Comparison of ENCODE assay signal across 16 cellular contexts in the genomic region with DNA sequence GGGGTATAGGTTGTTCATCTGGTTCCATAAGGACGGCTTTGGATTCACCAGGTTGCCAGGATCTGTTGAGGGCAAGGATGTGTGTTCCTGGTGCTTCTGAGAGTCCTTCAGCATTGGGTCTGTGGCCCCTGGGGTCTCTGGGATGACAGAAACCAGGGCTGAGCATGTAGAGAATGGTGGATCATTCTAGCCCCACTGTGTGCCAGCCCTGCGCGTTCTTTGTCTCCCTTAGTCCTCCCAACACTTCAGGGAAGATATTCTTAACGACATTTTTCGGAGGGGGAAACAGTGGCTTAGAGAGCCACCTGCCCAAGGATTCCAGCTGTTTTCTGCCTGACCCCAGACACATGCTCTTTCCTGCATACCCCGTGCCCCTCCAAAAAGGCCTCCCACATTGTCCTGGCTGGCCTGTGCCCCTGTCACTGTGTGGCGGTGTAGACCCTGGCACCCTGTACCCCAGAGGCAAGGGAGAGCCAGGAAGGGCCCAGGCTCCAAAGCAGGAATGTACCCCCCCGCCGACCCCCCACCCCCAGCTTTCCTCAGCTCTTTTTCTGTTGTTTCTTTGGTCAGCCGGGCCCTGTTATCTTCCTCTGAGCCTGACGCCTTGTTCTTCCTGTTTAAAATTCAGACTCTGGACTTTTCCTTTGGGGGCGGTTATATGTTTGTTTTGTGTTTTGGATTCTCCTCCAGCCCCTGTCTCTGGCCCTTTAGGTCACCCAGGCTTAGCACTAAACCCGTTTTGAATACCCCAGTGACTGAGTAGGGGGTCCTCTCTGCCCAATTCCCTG. TPM values are rescaled to one million over a fixed set of nuclear protein-coding genes. Genes with fewer than 3 reads are reported as not detected.
DNase-seq lines count a peak whose midpoint lies in the region; FAIRE-seq and TF ChIP-seq lines count a peak whose summit lies in the region.
"Had no signal": no experiment of that assay in that cellular context is flagged by ENCODE, and none has a peak within 500 bp of the region (broad histone marks: within the 10 kb centered on the region; RNA-seq: fewer than 3 reads in every experiment).

No MANE protein-coding gene starts in this region.

- H3K27ac Mint-ChIP-seq in type B pancreatic cell, result peak overlapping the region; percentile 59
- H3K27ac Mint-ChIP-seq: activated CD4-positive, alpha-beta memory T cell treated with anti-CD3 and anti-CD28 coated beads, Interleukin-2, amount 10 ng/mL, durations not matched to agents 7 days and 5 days; activated T-helper 1 cell treated with anti-CD3 and anti-CD28 coated beads, Interleukin-12 subunit alpha, Interleukin-12 subunit beta, Interleukin-2, Interleukin-4 antibody, amounts not matched to agents 30 ng/mL and 10 ng/mL and 1 ng/mL, durations not matched to agents 14 hours and 24 hours and 36 hours had no signal

- H3K9me1 ChIP-seq in endothelial cell of umbilical vein (replicated peaks; ENCODE audit: control insufficient read depth, extremely low read depth, insufficient read depth, low read length), result no peaks in the 10 kb centered on the region

- no peak overlapping the region for H3K4me3 Mint-ChIP-seq in type B pancreatic cell
- H3K4me3 Mint-ChIP-seq: activated CD4-positive, alpha-beta memory T cell treated with anti-CD3 and anti-CD28 coated beads, Interleukin-2, amount 10 ng/mL, durations not matched to agents 7 days and 5 days; activated T-helper 1 cell treated with anti-CD3 and anti-CD28 coated beads, Interleukin-12 subunit alpha, Interleukin-12 subunit beta, Interleukin-2, Interleukin-4 antibody, amounts not matched to agents 30 ng/mL and 10 ng/mL and 1 ng/mL, durations not matched to agents 14 hours and 24 hours and 36 hours; IgD-negative memory B cell had no signal

- H3K4me2 ChIP-seq in endothelial cell of umbilical vein (ENCODE audit: insufficient read depth, low read length) (peak overlapping the region; percentile 13), mesenchymal stem cell (ENCODE audit: low read length, poor library complexity, severe bottlenecking) (no peak overlapping the region)

- H3K36me3 ChIP-seq in endothelial cell of umbilical vein (ENCODE audit: control insufficient read depth in 2 of 2, extremely low read depth in 1 of 2, insufficient read depth in 2 of 2, low read length in 2 of 2), result no peaks in the 10 kb centered on the region
- H3K36me3 ChIP-seq in mesenchymal stem cell (ENCODE audit: control insufficient read depth in 1 of 2, insufficient read depth in 2 of 2, low read depth in 1 of 2, low read length in 2 of 2), result no peaks in the 10 kb centered on the region

- no peaks in the 10 kb centered on the region for H3K36me3 Mint-ChIP-seq in type B pancreatic cell

- peak overlapping the region; percentile 18 to 94 for H2BK12ac ChIP-seq in mesenchymal stem cell (ENCODE audit: low read length in 2 of 2)

- H2BK120ac ChIP-seq in mesenchymal stem cell (ENCODE audit: low read depth, low read length), result peak overlapping the region; percentile 92

- H3K79me2 ChIP-seq in endothelial cell of umbilical vein (ENCODE audit: control insufficient read depth, insufficient read depth, low read length), result no peaks in the 10 kb centered on the region

- H3K79me1 ChIP-seq in mesenchymal stem cell (replicated peaks; ENCODE audit: low read length, poor library complexity, severe bottlenecking), result no peaks in the 10 kb centered on the region

- no peak overlapping the region for H3K14ac ChIP-seq in mesenchymal stem cell (ENCODE audit: low read length in 2 of 2)

- peak overlapping the region; percentile 99 for H4K8ac ChIP-seq in mesenchymal stem cell (ENCODE audit: low read length)

- FAIRE-seq in endothelial cell of umbilical vein (lab: Jason Lieb, UNC), result peak; percentile 91
- FAIRE-seq: H1 had no signal

- no TSS peak for BruUV-seq in endothelial cell of umbilical vein (replicated peaks; lab: Mats Ljungman, UMichigan)

- no peak overlapping the region for H2AK5ac ChIP-seq in mesenchymal stem cell (ENCODE audit: low read length, severe bottlenecking)

- no peak for TF ChIP-seq CTCF in endothelial cell of umbilical vein (IDR thresholded peaks at IDR 0.05; ENCODE audit: extremely low read depth in 1 of 2, insufficient read depth in 1 of 2, low read depth in 1 of 2, low read length in 2 of 2)
- TF ChIP-seq CTCF in type B pancreatic cell (conservative IDR thresholded peaks at IDR 0.05), result no peak

- H3K27me3 ChIP-seq in endothelial cell of umbilical vein (ENCODE audit: control insufficient read depth in 2 of 2, insufficient read depth in 2 of 2, low read length in 2 of 2) (no peaks in the 10 kb centered on the region), mesenchymal stem cell (ENCODE audit: control insufficient read depth in 1 of 2, insufficient read depth in 1 of 2, low read length in 2 of 2) (no peaks in the 10 kb centered on the region)

- WGBS in mesenchymal stem cell, result 66% methylated on average over 12 of the region's 13 CpGs

- peak overlapping the region; percentile 76 for H3K9ac ChIP-seq in endothelial cell of umbilical vein (replicated peaks; ENCODE audit: extremely low read depth, insufficient read depth, low read length)
- H3K9ac ChIP-seq in mesenchymal stem cell (ENCODE audit: low read length), result no peak overlapping the region

- H2BK15ac ChIP-seq in mesenchymal stem cell (ENCODE audit: low read depth, poor library complexity, severe bottlenecking), result peak overlapping the region; percentile 80

- no peaks in the 10 kb centered on the region for H3K9me3 ChIP-seq in endothelial cell of umbilical vein (replicated peaks; ENCODE audit: control insufficient read depth, insufficient read depth, low read length)
- no peaks in the 10 kb centered on the region for H3K9me3 ChIP-seq in mesenchymal stem cell (ENCODE audit: control insufficient read depth, low read length)

- no peaks in the 10 kb centered on the region for H4K20me1 ChIP-seq in endothelial cell of umbilical vein (replicated peaks; ENCODE audit: control insufficient read depth, extremely low read depth, insufficient read depth, low read length)

- H3K4ac ChIP-seq in mesenchymal stem cell (ENCODE audit: low read depth in 1 of 2, low read length in 2 of 2), result peak overlapping the region; percentile 64 to 92

- H3K27ac ChIP-seq in angular gyrus (ENCODE audit: low read depth, low read length) (peak overlapping the region; percentile 52), endothelial cell of umbilical vein (ENCODE audit: insufficient read depth, low read depth, low read length) (peak overlapping the region; percentile 93), mesenchymal stem cell (ENCODE audit: low read length, poor library complexity, severe bottlenecking) (no peak overlapping the region)

- TF ChIP-seq POLR2A in endothelial cell of umbilical vein (IDR thresholded peaks at IDR 0.05; ENCODE audit: low read depth, low read length), result no peak

- H3K4me1 ChIP-seq in endothelial cell of umbilical vein (ENCODE audit: control insufficient read depth, extremely low read depth, insufficient read depth, low read length) (peaks cover 48% of the 10 kb centered on the region), mesenchymal stem cell (ENCODE audit: control insufficient read depth, insufficient read depth, low read depth, low read length) (peaks cover 11% of the 10 kb centered on the region)

- POLR2A ChIA-PET in endothelial cell of umbilical vein (lab: Charles Lee), result no interaction called here

- no peaks in the 10 kb centered on the region for H3K27me3 Mint-ChIP-seq in type B pancreatic cell
- H3K27me3 Mint-ChIP-seq: activated CD4-positive, alpha-beta memory T cell treated with anti-CD3 and anti-CD28 coated beads, Interleukin-2, amount 10 ng/mL, durations not matched to agents 7 days and 5 days; IgD-negative memory B cell had no signal

- no peak overlapping the region for H3K23ac ChIP-seq in mesenchymal stem cell (ENCODE audit: low read length in 2 of 2)

- CTCF ChIA-PET in endothelial cell of umbilical vein (lab: Charles Lee), result interaction anchor here (0.6 to 2.5 kb wide), 5 partner anchors 22 to 54 kb away, joined by 3 to 19 read pairs (median 6); no protein-coding TSS in a partner anchor

- DNase-seq in endothelial cell of umbilical vein (ENCODE audit: low read depth, low spot score), result peak; percentile 73
- DNase-seq in mesenchymal stem cell, result no peak
- no peak for DNase-seq in type B pancreatic cell (ENCODE audit: extremely low spot score, unreplicated experiment)
- DNase-seq in GOT3 (lab: John Stamatoyannopoulos, UW), result no peak
- DNase-seq in NCI-H1105 (lab: John Stamatoyannopoulos, UW), result no peak
- DNase-seq in NCI-H748 treated with DMSO at 0.1 percent for 48 hours (lab: John Stamatoyannopoulos, UW), result no peak
- DNase-seq: activated CD4-positive, alpha-beta memory T cell treated with anti-CD3 and anti-CD28 coated beads, Interleukin-2, amount 10 ng/mL, durations not matched to agents 7 days and 5 days; amniotic stem cell; C1 segment of cervical spinal cord; hypothalamus; NCI-H1092; stimulated activated naive CD4-positive, alpha-beta T cell had no signal

- no peaks in the 10 kb centered on the region for H3K9me3 Mint-ChIP-seq in type B pancreatic cell
- H3K9me3 Mint-ChIP-seq: activated CD4-positive, alpha-beta memory T cell treated with anti-CD3 and anti-CD28 coated beads, Interleukin-2, amount 10 ng/mL, durations not matched to agents 7 days and 5 days; activated T-helper 1 cell treated with anti-CD3 and anti-CD28 coated beads, Interleukin-12 subunit alpha, Interleukin-12 subunit beta, Interleukin-2, Interleukin-4 antibody, amounts not matched to agents 30 ng/mL and 10 ng/mL and 1 ng/mL, durations not matched to agents 14 hours and 24 hours and 36 hours; IgD-negative memory B cell had no signal

- dilution Hi-C loops in endothelial cell of umbilical vein (cut with MboI; ENCODE audit: extremely low pct_ligation_motif_present, low sequenced_read_pairs), result no loop called here

- intact Hi-C loops in endothelial cell of umbilical vein (cut with micrococcal nuclease), result loop anchor here (1.0 to 2.0 kb wide), 2 partner anchors 13 to 27 kb away; no protein-coding TSS in a partner anchor

- peak overlapping the region; percentile 92 for H4K91ac ChIP-seq in mesenchymal stem cell (ENCODE audit: low read length)

- peak overlapping the region; percentile 87 to 95 for H3K18ac ChIP-seq in mesenchymal stem cell (ENCODE audit: low read depth in 1 of 2, low read length in 2 of 2)

- no peak overlapping the region for H3K4me3 ChIP-seq in endothelial cell of umbilical vein (replicated peaks in 1 of 3; ENCODE audit: insufficient read depth in 1 of 3, low read depth in 1 of 3, low read length in 3 of 3)
- no peak overlapping the region for H3K4me3 ChIP-seq in mesenchymal stem cell (ENCODE audit: insufficient read depth in 1 of 2, low read depth in 1 of 2, low read length in 2 of 2)

- H3K4me1 Mint-ChIP-seq in type B pancreatic cell (ENCODE audit: unreplicated experiment), result peaks cover 11% of the 10 kb centered on the region
- H3K4me1 Mint-ChIP-seq: IgD-negative memory B cell had no signal

- no peak overlapping the region for H2BK5ac ChIP-seq in mesenchymal stem cell (ENCODE audit: low read depth, low read length, poor library complexity, severe bottlenecking)

- peak overlapping the region; percentile 57 for H2AFZ ChIP-seq in endothelial cell of umbilical vein (ENCODE audit: low read depth, low read length)
- H2AFZ ChIP-seq in mesenchymal stem cell (ENCODE audit: low read depth, low read length), result peak overlapping the region; percentile 96

RNA-seq across cellular contexts. Expression of a gene that starts 57.8 kb away (rescaled TPM):
- total RNA-seq in endothelial cell of umbilical vein (12.4 and 12.5 TPM in 2 replicates), type B pancreatic cell (ENCODE audit: low replicate concordance) (27.0 and 31.7 TPM in 2 replicates)
- 7.3 and 8.8 TPM in 2 replicates for polyA plus RNA-seq in endothelial cell of umbilical vein
- polyA plus RNA-seq in endothelial cell of umbilical vein (2011; cell fraction: cytosol; rRNA removed), result 3.5 and 4.0 TPM in 2 replicates
- polyA plus RNA-seq in endothelial cell of umbilical vein (2011; cell fraction: nucleus; rRNA removed), result 22.2 and 24.2 TPM in 2 replicates
- 5.8 and 11.3 TPM in 2 replicates for polyA plus RNA-seq in endothelial cell of umbilical vein (2012)
- 28.0 and 29.7 TPM in 2 replicates for polyA minus RNA-seq in endothelial cell of umbilical vein
- polyA minus RNA-seq in endothelial cell of umbilical vein (2011; cell fraction: cytosol; rRNA and poly(A)+ RNA removed), result 45.7 TPM
- 22.4 and 35.7 TPM in 2 replicates for polyA minus RNA-seq in endothelial cell of umbilical vein (2011; cell fraction: nucleus; rRNA and poly(A)+ RNA removed)
- polyA plus RNA-seq in mesenchymal stem cell (2013, experiment 1 of 2), result 5.5 TPM
- 5.6 TPM for polyA plus RNA-seq in mesenchymal stem cell (2013, experiment 2 of 2)
- polyA plus RNA-seq: IgD-negative memory B cell had no signal
